ENCODE assay signal across 26 cellular contexts in genomic region chr16:49586466-49586865, GRCh38.
DNase-seq lines count a peak whose midpoint lies in the region; ATAC-seq and TF ChIP-seq lines count a peak whose summit lies in the region.
"Had no signal": no experiment of that assay in that cellular context is flagged by ENCODE, and none has a peak within 500 bp of the region (broad histone marks: within the 10 kb centered on the region; RNA-seq: fewer than 3 reads in every experiment).

No MANE protein-coding gene starts in this region.

- no peak for ATAC-seq in PC-3
- ATAC-seq: activated CD8-positive, alpha-beta memory T cell treated with anti-CD3 and anti-CD28 coated beads, Interleukin-2, amount 10 ng/mL, durations not matched to agents 7 days and 5 days; right cardiac atrium; upper lobe of right lung had no signal

- DNase-seq in NCI-H524 (lab: John Stamatoyannopoulos, UW) (peak; percentile 43 to 76), NCI-H524 treated with DMSO at 0.1 percent for 48 hours (lab: John Stamatoyannopoulos, UW) (no peak), esophagus muscularis mucosa (ENCODE audit: extremely low spot score) (no peak), neural progenitor cell (ENCODE audit: low spot score) (no peak), suprapubic skin (ENCODE audit: low spot score in 2 of 2) (peak; percentile 25 to 48), SHP77 (lab: John Stamatoyannopoulos, UW) (no peak), PC-3 (no peak)
- DNase-seq in activated CD4-positive, alpha-beta memory T cell treated with anti-CD3 and anti-CD28 coated beads for 36 hours: no peak
- DNase-seq: activated CD4-positive, alpha-beta T cell treated with anti-CD3 and anti-CD28 coated beads for 48 hours; activated CD8-positive, alpha-beta memory T cell treated with anti-CD3 and anti-CD28 coated beads, Interleukin-2, amount 10 ng/mL, durations not matched to agents 7 days and 5 days; activated naive CD4-positive, alpha-beta T cell treated with anti-CD3 and anti-CD28 coated beads for 36 hours; amniotic stem cell; mammary epithelial cell; NCI-H1105 treated with DMSO at 0.1 percent for 48 hours; NCI-H510A; ovary; right cardiac atrium; SK-N-SH; stimulated activated CD4-positive, alpha-beta T cell treated with anti-CD3 and anti-CD28 coated beads, Interleukin-15, amount 100 ng/mL, for 24 hours; stimulated activated CD8-positive, alpha-beta memory T cell treated with anti-CD3 and anti-CD28 coated beads, Interleukin-4, amount 100 ng/mL, for 48 hours; upper lobe of right lung had no signal

- H2AFZ ChIP-seq in neural progenitor cell (replicated peaks) (no peak overlapping the region), PC-3 (ENCODE audit: low read length) (no peak overlapping the region)

- peak overlapping the region; percentile 68 for H3K27ac Mint-ChIP-seq in neural progenitor cell
- no peak overlapping the region for H3K27ac Mint-ChIP-seq in activated CD4-positive, alpha-beta memory T cell treated with anti-CD3 and anti-CD28 coated beads for 36 hours
- H3K27ac Mint-ChIP-seq: activated CD8-positive, alpha-beta memory T cell treated with anti-CD3 and anti-CD28 coated beads, Interleukin-2, amount 10 ng/mL, durations not matched to agents 7 days and 5 days; activated naive CD4-positive, alpha-beta T cell treated with anti-CD3 and anti-CD28 coated beads for 36 hours; CD4-positive, alpha-beta T cell; dendritic cell treated with granulocyte-macrophage colony-stimulating factor and Interleukin-4, amounts not matched to agents 40 ng/mL and 50 ng/mL, for 4 days; IgD-negative memory B cell; T-helper 2 cell treated with Interferon-gamma antibody and Interleukin-4, amounts not matched to agents 5 μg/mL and 100 μg/mL, for 36 hours had no signal

- H3K9ac ChIP-seq in neural progenitor cell (no peak overlapping the region), PC-3 (ENCODE audit: low read length) (no peak overlapping the region)
- H3K9ac ChIP-seq: SK-N-SH had no signal

- H4K20me1 ChIP-seq in neural progenitor cell (ENCODE audit: low read depth) (peaks cover 31% of the 10 kb centered on the region), PC-3 (ENCODE audit: low read length) (no peaks in the 10 kb centered on the region)

- intact Hi-C loops in esophagus muscularis mucosa (cut with DNase I) (no loop called here), PC-3 (cut with micrococcal nuclease) (no loop called here)
- intact Hi-C loops in activated CD4-positive, alpha-beta memory T cell treated with anti-CD3 and anti-CD28 coated beads for 36 hours (cut with micrococcal nuclease): no loop called here

- no peak overlapping the region for H3K4me3 Mint-ChIP-seq in neural progenitor cell
- H3K4me3 Mint-ChIP-seq in activated CD4-positive, alpha-beta memory T cell treated with anti-CD3 and anti-CD28 coated beads for 36 hours: no peak overlapping the region
- H3K4me3 Mint-ChIP-seq: activated CD8-positive, alpha-beta memory T cell treated with anti-CD3 and anti-CD28 coated beads, Interleukin-2, amount 10 ng/mL, durations not matched to agents 7 days and 5 days; activated naive CD4-positive, alpha-beta T cell treated with anti-CD3 and anti-CD28 coated beads for 36 hours; CD4-positive, alpha-beta T cell; dendritic cell treated with granulocyte-macrophage colony-stimulating factor and Interleukin-4, amounts not matched to agents 40 ng/mL and 50 ng/mL, for 4 days; IgD-negative memory B cell; T-helper 2 cell treated with Interferon-gamma antibody and Interleukin-4, amounts not matched to agents 5 μg/mL and 100 μg/mL, for 36 hours had no signal

- no peaks in the 10 kb centered on the region for H3K27me3 ChIP-seq in esophagus muscularis mucosa
- no peaks in the 10 kb centered on the region for H3K27me3 ChIP-seq in neural progenitor cell
- H3K27me3 ChIP-seq in suprapubic skin: no peaks in the 10 kb centered on the region
- H3K27me3 ChIP-seq in PC-3 (ENCODE audit: low read length): peaks cover 12% of the 10 kb centered on the region; the same call in 1 of the 2 replicates
- H3K27me3 ChIP-seq: ovary, upper lobe of right lung had no signal

- peak overlapping the region in 1 of 4 donors; percentile 23 for H3K27ac ChIP-seq in esophagus muscularis mucosa (replicated peaks in 1 of 4)
- H3K27ac ChIP-seq in neural progenitor cell: no peak overlapping the region
- no peak overlapping the region for H3K27ac ChIP-seq in suprapubic skin
- H3K27ac ChIP-seq in PC-3 (ENCODE audit: low read length): no peak overlapping the region
- H3K27ac ChIP-seq: 22Rv1, ovary, upper lobe of right lung had no signal

- no peak for TF ChIP-seq POLR2A in esophagus muscularis mucosa (IDR thresholded peaks at IDR 0.05; ENCODE audit: low read depth)
- no peak for TF ChIP-seq POLR2A in suprapubic skin (IDR thresholded peaks at IDR 0.05)

- H3K79me2 ChIP-seq in neural progenitor cell (ENCODE audit: low read depth): peaks cover 19% of the 10 kb centered on the region
- H3K79me2 ChIP-seq in PC-3 (ENCODE audit: low read length): no peaks in the 10 kb centered on the region

- H3K4me3 ChIP-seq in esophagus muscularis mucosa (peak overlapping the region; percentile 4 to 21 (median 6)), neural progenitor cell (no peak overlapping the region), suprapubic skin (no peak overlapping the region), PC-3 (ENCODE audit: low read length) (no peak overlapping the region)
- H3K4me3 ChIP-seq: ovary, upper lobe of right lung had no signal

- H3K9me3 Mint-ChIP-seq in neural progenitor cell: peaks cover 2% of the 10 kb centered on the region
- no peaks in the 10 kb centered on the region for H3K9me3 Mint-ChIP-seq in activated CD4-positive, alpha-beta memory T cell treated with anti-CD3 and anti-CD28 coated beads for 36 hours
- H3K9me3 Mint-ChIP-seq: activated naive CD4-positive, alpha-beta T cell treated with anti-CD3 and anti-CD28 coated beads for 36 hours; CD4-positive, alpha-beta T cell; dendritic cell treated with granulocyte-macrophage colony-stimulating factor and Interleukin-4, amounts not matched to agents 40 ng/mL and 50 ng/mL, for 4 days; IgD-negative memory B cell; T-helper 2 cell treated with Interferon-gamma antibody and Interleukin-4, amounts not matched to agents 5 μg/mL and 100 μg/mL, for 36 hours had no signal

- H3K36me3 ChIP-seq in esophagus muscularis mucosa (no peaks in the 10 kb centered on the region), neural progenitor cell (no peaks in the 10 kb centered on the region), suprapubic skin (no peaks in the 10 kb centered on the region), PC-3 (ENCODE audit: low read depth, low read length) (no peaks in the 10 kb centered on the region)
- H3K36me3 ChIP-seq: ovary, upper lobe of right lung had no signal

- POLR2A ChIA-PET in activated CD4-positive, alpha-beta memory T cell treated with anti-CD3 and anti-CD28 coated beads for 36 hours (lab: Charles Lee): no interaction called here
- POLR2A ChIA-PET in PC-3 (lab: Charles Lee; ENCODE audit: unreplicated experiment): no interaction called here

- H3K4me2 ChIP-seq in neural progenitor cell: peak overlapping the region; percentile 22
- H3K4me2 ChIP-seq in PC-3 (ENCODE audit: low read length): no peak overlapping the region
- H3K4me2 ChIP-seq: SK-N-SH had no signal

- no peaks in the 10 kb centered on the region for H3K9me2 ChIP-seq in PC-3 (replicated peaks; ENCODE audit: low read length)
- H3K9me2 ChIP-seq: SK-N-SH had no signal

- CTCF ChIA-PET in activated CD4-positive, alpha-beta memory T cell treated with anti-CD3 and anti-CD28 coated beads for 36 hours (lab: Charles Lee): no interaction called here
- CTCF ChIA-PET in PC-3 (lab: Charles Lee): no interaction called here

- no peaks in the 10 kb centered on the region for H3K9me3 ChIP-seq in esophagus muscularis mucosa
- no peaks in the 10 kb centered on the region for H3K9me3 ChIP-seq in neural progenitor cell (ENCODE audit: low read depth)
- no peaks in the 10 kb centered on the region for H3K9me3 ChIP-seq in suprapubic skin
- no peaks in the 10 kb centered on the region for H3K9me3 ChIP-seq in PC-3 (ENCODE audit: low read length)
- H3K9me3 ChIP-seq: ovary, SK-N-SH, upper lobe of right lung had no signal

- WGBS in esophagus muscularis mucosa: 66% methylated on average over 18 of the region's 18 CpGs
- WGBS in suprapubic skin: 70% methylated on average over 18 of the region's 18 CpGs

- no peaks in the 10 kb centered on the region for H3F3A ChIP-seq in neural progenitor cell (ENCODE audit: low read depth)
- H3F3A ChIP-seq in PC-3 (ENCODE audit: low read length, unreplicated experiment): no peaks in the 10 kb centered on the region

- H3K4me1 Mint-ChIP-seq in neural progenitor cell: peaks cover 65% of the 10 kb centered on the region
- no peaks in the 10 kb centered on the region for H3K4me1 Mint-ChIP-seq in activated CD4-positive, alpha-beta memory T cell treated with anti-CD3 and anti-CD28 coated beads for 36 hours (ENCODE audit: low read depth)
- H3K4me1 Mint-ChIP-seq: activated CD8-positive, alpha-beta memory T cell treated with anti-CD3 and anti-CD28 coated beads, Interleukin-2, amount 10 ng/mL, durations not matched to agents 7 days and 5 days had no signal

- H3K36me3 Mint-ChIP-seq in neural progenitor cell: peaks cover 12% of the 10 kb centered on the region
- no peaks in the 10 kb centered on the region for H3K36me3 Mint-ChIP-seq in activated CD4-positive, alpha-beta memory T cell treated with anti-CD3 and anti-CD28 coated beads for 36 hours
- H3K36me3 Mint-ChIP-seq: activated CD8-positive, alpha-beta memory T cell treated with anti-CD3 and anti-CD28 coated beads, Interleukin-2, amount 10 ng/mL, durations not matched to agents 7 days and 5 days; IgD-negative memory B cell had no signal

- TF ChIP-seq EP300 in esophagus muscularis mucosa (IDR thresholded peaks at IDR 0.05): no peak
- no peak for TF ChIP-seq EP300 in suprapubic skin (IDR thresholded peaks at IDR 0.05)

- peaks cover 0 to 19% (median 16%) of the 10 kb centered on the region in 4 donors for H3K4me1 ChIP-seq in esophagus muscularis mucosa
- peaks cover 51% of the 10 kb centered on the region for H3K4me1 ChIP-seq in neural progenitor cell
- no peaks in the 10 kb centered on the region for H3K4me1 ChIP-seq in suprapubic skin
- H3K4me1 ChIP-seq in PC-3 (ENCODE audit: insufficient read depth, low read length): no peaks in the 10 kb centered on the region
- H3K4me1 ChIP-seq: upper lobe of right lung had no signal

- TF ChIP-seq CTCF in esophagus muscularis mucosa (IDR thresholded peaks at IDR 0.05): no peak
- TF ChIP-seq CTCF in neural progenitor cell (IDR thresholded peaks at IDR 0.05): no peak
- TF ChIP-seq CTCF in suprapubic skin (IDR thresholded peaks at IDR 0.05): no peak
- TF ChIP-seq CTCF in PC-3 (conservative IDR thresholded peaks at IDR 0.05; ENCODE audit: low read depth, low read length): no peak

- peaks cover 3% of the 10 kb centered on the region for H3K27me3 Mint-ChIP-seq in neural progenitor cell (ENCODE audit: insufficient read depth, low read depth)
- H3K27me3 Mint-ChIP-seq in activated CD4-positive, alpha-beta memory T cell treated with anti-CD3 and anti-CD28 coated beads for 36 hours: no peaks in the 10 kb centered on the region
- H3K27me3 Mint-ChIP-seq: CD4-positive, alpha-beta T cell; dendritic cell treated with granulocyte-macrophage colony-stimulating factor and Interleukin-4, amounts not matched to agents 40 ng/mL and 50 ng/mL, for 4 days had no signal

- BruUV-seq in PC-3 (replicated peaks; lab: Mats Ljungman, UMichigan): no TSS peak

Comparison
In these comparisons a context has a peak if more than half of its experiments do, and no peak if none do; other contexts are left out.
1. DNase-seq: peak in NCI-H524 (2 of 2) and suprapubic skin (2 of 2); none in NCI-H524 treated with DMSO at 0.1 percent for 48 hours (single experiment), esophagus muscularis mucosa (single experiment), neural progenitor cell (single experiment), activated CD4-positive, alpha-beta memory T cell treated with anti-CD3 and anti-CD28 coated beads for 36 hours (single experiment), SHP77 (0 of 2) and PC-3 (single experiment).
2. H3K4me3 ChIP-seq: peak in esophagus muscularis mucosa (4 of 4); none in neural progenitor cell (single experiment), suprapubic skin (single experiment) and PC-3 (single experiment).